1 cellular context compared by ENCODE assay signal in genomic region chr16:30604316-30604947, GRCh38.
TF ChIP-seq lines count a peak whose summit lies in the region.

No MANE protein-coding gene starts in this region.

TF ChIP-seq in HepG2, 621 proteins besides CTCF, POLR2A, EP300 and RAD21 (continued from another document):
- TF ChIP-seq ZNF574 (CRISPR knock-in tag; IDR thresholded peaks at IDR 0.05) (no peak), CAMTA2 (CRISPR knock-in tag; IDR thresholded peaks at IDR 0.05; ENCODE audit: borderline replicate concordance) (no peak), BRD4 (CRISPR knock-in tag; IDR thresholded peaks at IDR 0.05) (no peak), DMAP1 (CRISPR knock-in tag; IDR thresholded peaks at IDR 0.05) (no peak), JUN (CRISPR knock-in tag; IDR thresholded peaks at IDR 0.05) (no peak), NFIC (IDR thresholded peaks at IDR 0.05; ENCODE audit: low read length) (no peak), ZNF337 (CRISPR knock-in tag; IDR thresholded peaks at IDR 0.05; ENCODE audit: borderline replicate concordance, low read depth) (no peak)
- TF ChIP-seq, protein P1, sequence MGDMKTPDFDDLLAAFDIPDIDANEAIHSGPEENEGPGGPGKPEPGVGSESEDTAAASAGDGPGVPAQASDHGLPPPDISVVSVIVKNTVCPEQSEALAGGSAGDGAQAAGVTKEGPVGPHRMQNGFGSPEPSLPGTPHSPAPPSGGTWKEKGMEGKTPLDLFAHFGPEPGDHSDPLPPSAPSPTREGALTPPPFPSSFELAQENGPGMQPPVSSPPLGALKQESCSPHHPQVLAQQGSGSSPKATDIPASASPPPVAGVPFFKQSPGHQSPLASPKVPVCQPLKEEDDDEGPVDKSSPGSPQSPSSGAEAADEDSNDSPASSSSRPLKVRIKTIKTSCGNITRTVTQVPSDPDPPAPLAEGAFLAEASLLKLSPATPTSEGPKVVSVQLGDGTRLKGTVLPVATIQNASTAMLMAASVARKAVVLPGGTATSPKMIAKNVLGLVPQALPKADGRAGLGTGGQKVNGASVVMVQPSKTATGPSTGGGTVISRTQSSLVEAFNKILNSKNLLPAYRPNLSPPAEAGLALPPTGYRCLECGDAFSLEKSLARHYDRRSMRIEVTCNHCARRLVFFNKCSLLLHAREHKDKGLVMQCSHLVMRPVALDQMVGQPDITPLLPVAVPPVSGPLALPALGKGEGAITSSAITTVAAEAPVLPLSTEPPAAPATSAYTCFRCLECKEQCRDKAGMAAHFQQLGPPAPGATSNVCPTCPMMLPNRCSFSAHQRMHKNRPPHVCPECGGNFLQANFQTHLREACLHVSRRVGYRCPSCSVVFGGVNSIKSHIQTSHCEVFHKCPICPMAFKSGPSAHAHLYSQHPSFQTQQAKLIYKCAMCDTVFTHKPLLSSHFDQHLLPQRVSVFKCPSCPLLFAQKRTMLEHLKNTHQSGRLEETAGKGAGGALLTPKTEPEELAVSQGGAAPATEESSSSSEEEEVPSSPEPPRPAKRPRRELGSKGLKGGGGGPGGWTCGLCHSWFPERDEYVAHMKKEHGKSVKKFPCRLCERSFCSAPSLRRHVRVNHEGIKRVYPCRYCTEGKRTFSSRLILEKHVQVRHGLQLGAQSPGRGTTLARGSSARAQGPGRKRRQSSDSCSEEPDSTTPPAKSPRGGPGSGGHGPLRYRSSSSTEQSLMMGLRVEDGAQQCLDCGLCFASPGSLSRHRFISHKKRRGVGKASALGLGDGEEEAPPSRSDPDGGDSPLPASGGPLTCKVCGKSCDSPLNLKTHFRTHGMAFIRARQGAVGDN (CRISPR knock-in tag; IDR thresholded peaks at IDR 0.05), result peak; percentile 46; the same call in 1 of the 2 replicates
- TF ChIP-seq, protein P2, sequence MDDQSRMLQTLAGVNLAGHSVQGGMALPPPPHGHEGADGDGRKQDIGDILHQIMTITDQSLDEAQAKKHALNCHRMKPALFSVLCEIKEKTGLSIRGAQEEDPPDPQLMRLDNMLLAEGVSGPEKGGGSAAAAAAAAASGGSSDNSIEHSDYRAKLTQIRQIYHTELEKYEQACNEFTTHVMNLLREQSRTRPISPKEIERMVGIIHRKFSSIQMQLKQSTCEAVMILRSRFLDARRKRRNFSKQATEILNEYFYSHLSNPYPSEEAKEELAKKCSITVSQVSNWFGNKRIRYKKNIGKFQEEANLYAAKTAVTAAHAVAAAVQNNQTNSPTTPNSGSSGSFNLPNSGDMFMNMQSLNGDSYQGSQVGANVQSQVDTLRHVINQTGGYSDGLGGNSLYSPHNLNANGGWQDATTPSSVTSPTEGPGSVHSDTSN (CRISPR knock-in tag; IDR thresholded peaks at IDR 0.05; ENCODE audit: borderline replicate concordance), result no peak
- TF ChIP-seq, protein P3, sequence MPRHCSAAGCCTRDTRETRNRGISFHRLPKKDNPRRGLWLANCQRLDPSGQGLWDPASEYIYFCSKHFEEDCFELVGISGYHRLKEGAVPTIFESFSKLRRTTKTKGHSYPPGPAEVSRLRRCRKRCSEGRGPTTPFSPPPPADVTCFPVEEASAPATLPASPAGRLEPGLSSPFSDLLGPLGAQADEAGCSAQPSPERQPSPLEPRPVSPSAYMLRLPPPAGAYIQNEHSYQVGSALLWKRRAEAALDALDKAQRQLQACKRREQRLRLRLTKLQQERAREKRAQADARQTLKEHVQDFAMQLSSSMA (CRISPR knock-in tag; IDR thresholded peaks at IDR 0.05), result no peak
- TF ChIP-seq, protein P4, sequence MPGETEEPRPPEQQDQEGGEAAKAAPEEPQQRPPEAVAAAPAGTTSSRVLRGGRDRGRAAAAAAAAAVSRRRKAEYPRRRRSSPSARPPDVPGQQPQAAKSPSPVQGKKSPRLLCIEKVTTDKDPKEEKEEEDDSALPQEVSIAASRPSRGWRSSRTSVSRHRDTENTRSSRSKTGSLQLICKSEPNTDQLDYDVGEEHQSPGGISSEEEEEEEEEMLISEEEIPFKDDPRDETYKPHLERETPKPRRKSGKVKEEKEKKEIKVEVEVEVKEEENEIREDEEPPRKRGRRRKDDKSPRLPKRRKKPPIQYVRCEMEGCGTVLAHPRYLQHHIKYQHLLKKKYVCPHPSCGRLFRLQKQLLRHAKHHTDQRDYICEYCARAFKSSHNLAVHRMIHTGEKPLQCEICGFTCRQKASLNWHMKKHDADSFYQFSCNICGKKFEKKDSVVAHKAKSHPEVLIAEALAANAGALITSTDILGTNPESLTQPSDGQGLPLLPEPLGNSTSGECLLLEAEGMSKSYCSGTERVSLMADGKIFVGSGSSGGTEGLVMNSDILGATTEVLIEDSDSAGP (CRISPR knock-in tag; IDR thresholded peaks at IDR 0.05; ENCODE audit: borderline replicate concordance), result peak; percentile 50
- TF ChIP-seq, protein P5, sequence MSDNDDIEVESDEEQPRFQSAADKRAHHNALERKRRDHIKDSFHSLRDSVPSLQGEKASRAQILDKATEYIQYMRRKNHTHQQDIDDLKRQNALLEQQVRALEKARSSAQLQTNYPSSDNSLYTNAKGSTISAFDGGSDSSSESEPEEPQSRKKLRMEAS (IDR thresholded peaks at IDR 0.05), result peak; percentile 29; the same call in 1 of the 2 replicates
